Comparison of ENCODE assay signal across 14 cellular contexts in genomic region chr1:25727026-25727818, GRCh38.
DNase-seq lines count a peak whose midpoint lies in the region; ATAC-seq, FAIRE-seq and TF ChIP-seq lines count a peak whose summit lies in the region.
"Had no signal": no experiment of that assay in that cellular context is flagged by ENCODE, and none has a peak within 500 bp of the region (broad histone marks: within the 10 kb centered on the region; RNA-seq: fewer than 3 reads in every experiment).

No MANE protein-coding gene starts in this region.

- CTCF ChIA-PET in Panc1 (lab: Charles Lee) = interaction anchor here (0.7 kb wide), 1 partner anchor 443 kb away, joined by 3 read pairs; the partner anchor contains the start of gene ZNF593

- peak overlapping the region; percentile 37 for H3K4me3 Mint-ChIP-seq in mesothelial cell of epicardium
- H3K4me3 Mint-ChIP-seq: activated CD8-positive, alpha-beta T cell treated with anti-CD3 and anti-CD28 coated beads for 36 hours; CD14-positive monocyte; stimulated activated naive CD8-positive, alpha-beta T cell treated with anti-CD3 and anti-CD28 coated beads, Interleukin-15, Interleukin-2, amounts not matched to agents 100 ng/mL and 50 ng/mL, for 24 hours had no signal

- H3K27ac ChIP-seq in Panc1 (ENCODE audit: low read length) (no peak overlapping the region), esophagus muscularis mucosa (replicated peaks in 1 of 4) (peak overlapping the region; percentile 52 to 82 (median 62)), small intestine (ENCODE audit: low read depth in 1 of 2, low read length in 1 of 2) (peak overlapping the region in 1 of 2 donors; percentile 13)

- no peak for TF ChIP-seq POLR2A in esophagus muscularis mucosa (IDR thresholded peaks at IDR 0.05; ENCODE audit: low read depth)

- no peak for FAIRE-seq in small intestine (lab: Jason Lieb, UNC)

- TF ChIP-seq CTCF in Panc1 (IDR thresholded peaks at IDR 0.05) (no peak), esophagus muscularis mucosa (IDR thresholded peaks at IDR 0.05) (no peak), mesothelial cell of epicardium (IDR thresholded peaks at IDR 0.05; ENCODE audit: unreplicated experiment) (no peak)

- 0 out of 2 replicates have a peak, but pooled peaks cover 2% of the 10 kb centered on the region for H3K27me3 ChIP-seq in Panc1 (ENCODE audit: control insufficient read depth, insufficient read depth, low read length)
- no peaks in the 10 kb centered on the region for H3K27me3 ChIP-seq in esophagus muscularis mucosa
- no peaks in the 10 kb centered on the region for H3K27me3 ChIP-seq in small intestine (ENCODE audit: control insufficient read depth in 2 of 2, insufficient read depth in 2 of 2, low read length in 2 of 2)
- H3K27me3 ChIP-seq: ovary had no signal

- BruUV-seq in Panc1 (replicated peaks; lab: Mats Ljungman, UMichigan) = no TSS peak

- in situ Hi-C loops in Panc1 (cut with HindIII; ENCODE audit: low pct_unique_long_range_greater_than_20kb, low sequenced_read_pairs) = no loop called here
- in situ Hi-C loops in KBM-7 (cut with MboI; ENCODE audit: low pct_unique_long_range_greater_than_20kb, low sequenced_read_pairs) = no loop called here

- H3K4me1 ChIP-seq in Panc1 (ENCODE audit: control insufficient read depth, insufficient read depth, low read length) (no peaks in the 10 kb centered on the region), esophagus muscularis mucosa (peaks cover 36 to 54% (median 48%) of the 10 kb centered on the region in 4 donors), small intestine (ENCODE audit: control insufficient read depth in 2 of 2, insufficient read depth in 1 of 2, low read depth in 1 of 2, low read length in 1 of 2) (peaks cover 0 to 5% of the 10 kb centered on the region in 2 donors)

- DNase-seq in Panc1 (ENCODE audit: low read depth, low spot score) (no peak), esophagus muscularis mucosa (ENCODE audit: extremely low spot score) (no peak), mesothelial cell of epicardium (ENCODE audit: low spot score in 2 of 2, unreplicated experiment in 2 of 2) (no peak), small intestine (peak; percentile 64), KBM-7 (no peak), DMS53 (lab: John Stamatoyannopoulos, UW) (no peak), COLO829 (ENCODE audit: low spot score) (no peak)
- DNase-seq: activated CD8-positive, alpha-beta T cell treated with anti-CD3 and anti-CD28 coated beads for 36 hours; MG63; stimulated activated CD4-positive, alpha-beta T cell treated with anti-CD3 and anti-CD28 coated beads, Interleukin-4, amount 100 ng/mL, for 24 hours had no signal

- H3K9me3 Mint-ChIP-seq in mesothelial cell of epicardium = no peaks in the 10 kb centered on the region
- H3K9me3 Mint-ChIP-seq: activated CD8-positive, alpha-beta T cell treated with anti-CD3 and anti-CD28 coated beads for 36 hours; stimulated activated naive CD8-positive, alpha-beta T cell treated with anti-CD3 and anti-CD28 coated beads, Interleukin-15, Interleukin-2, amounts not matched to agents 100 ng/mL and 50 ng/mL, for 24 hours had no signal

- H3K4me3 ChIP-seq in Panc1 (ENCODE audit: low read depth in 2 of 2, low read length in 2 of 2) (no peak overlapping the region), esophagus muscularis mucosa (no peak overlapping the region), small intestine (ENCODE audit: low read depth in 1 of 2, low read length in 2 of 2) (no peak overlapping the region)
- H3K4me3 ChIP-seq: MG63, ovary had no signal

- H3K9me3 ChIP-seq in Panc1 (ENCODE audit: control insufficient read depth, insufficient read depth, low read depth, low read length) = no peaks in the 10 kb centered on the region
- H3K9me3 ChIP-seq in esophagus muscularis mucosa = no peaks in the 10 kb centered on the region
- no peaks in the 10 kb centered on the region for H3K9me3 ChIP-seq in small intestine (ENCODE audit: control insufficient read depth, low read depth)
- H3K9me3 ChIP-seq: MG63, ovary had no signal

- ATAC-seq in Panc1 (0 out of 2 replicates have a peak, but pooled peaks have one; percentile 35), HG02588 (IDR thresholded peaks at IDR 0.05; ENCODE audit: unreplicated experiment) (no peak)
- ATAC-seq: activated CD8-positive, alpha-beta T cell treated with anti-CD3 and anti-CD28 coated beads for 36 hours had no signal

- peak overlapping the region; percentile 68 for H3K27ac Mint-ChIP-seq in mesothelial cell of epicardium
- H3K27ac Mint-ChIP-seq: activated CD8-positive, alpha-beta T cell treated with anti-CD3 and anti-CD28 coated beads for 36 hours; stimulated activated naive CD8-positive, alpha-beta T cell treated with anti-CD3 and anti-CD28 coated beads, Interleukin-15, Interleukin-2, amounts not matched to agents 100 ng/mL and 50 ng/mL, for 24 hours had no signal

- H3K36me3 ChIP-seq in Panc1 (ENCODE audit: control insufficient read depth, insufficient read depth, low read length) (no peaks in the 10 kb centered on the region), esophagus muscularis mucosa (no peaks in the 10 kb centered on the region), small intestine (ENCODE audit: control insufficient read depth in 2 of 2, insufficient read depth in 2 of 2, low read length in 2 of 2) (no peaks in the 10 kb centered on the region)
- H3K36me3 ChIP-seq: MG63, ovary had no signal

- WGBS in esophagus muscularis mucosa = 69% methylated on average over 12 of the region's 12 CpGs
- 29 to 55% (median 49%) methylated on average over 12 of the region's 12 CpGs for WGBS in small intestine, 3 donors

- H3K36me3 Mint-ChIP-seq in mesothelial cell of epicardium = no peaks in the 10 kb centered on the region

- H3K27me3 Mint-ChIP-seq in mesothelial cell of epicardium (ENCODE audit: low read depth) = peaks cover 29% of the 10 kb centered on the region
- H3K27me3 Mint-ChIP-seq: activated CD8-positive, alpha-beta T cell treated with anti-CD3 and anti-CD28 coated beads for 36 hours had no signal

- H3K4me1 Mint-ChIP-seq in mesothelial cell of epicardium = peaks cover 26% of the 10 kb centered on the region

- intact Hi-C loops in Panc1 (cut with micrococcal nuclease; ENCODE audit: unreplicated experiment) (no loop called here), esophagus muscularis mucosa (cut with DNase I) (no loop called here)

- TF ChIP-seq EP300 in esophagus muscularis mucosa (IDR thresholded peaks at IDR 0.05) = no peak

- POLR2A ChIA-PET in Panc1 (lab: Charles Lee) = no interaction called here
